In the genomic region with DNA sequence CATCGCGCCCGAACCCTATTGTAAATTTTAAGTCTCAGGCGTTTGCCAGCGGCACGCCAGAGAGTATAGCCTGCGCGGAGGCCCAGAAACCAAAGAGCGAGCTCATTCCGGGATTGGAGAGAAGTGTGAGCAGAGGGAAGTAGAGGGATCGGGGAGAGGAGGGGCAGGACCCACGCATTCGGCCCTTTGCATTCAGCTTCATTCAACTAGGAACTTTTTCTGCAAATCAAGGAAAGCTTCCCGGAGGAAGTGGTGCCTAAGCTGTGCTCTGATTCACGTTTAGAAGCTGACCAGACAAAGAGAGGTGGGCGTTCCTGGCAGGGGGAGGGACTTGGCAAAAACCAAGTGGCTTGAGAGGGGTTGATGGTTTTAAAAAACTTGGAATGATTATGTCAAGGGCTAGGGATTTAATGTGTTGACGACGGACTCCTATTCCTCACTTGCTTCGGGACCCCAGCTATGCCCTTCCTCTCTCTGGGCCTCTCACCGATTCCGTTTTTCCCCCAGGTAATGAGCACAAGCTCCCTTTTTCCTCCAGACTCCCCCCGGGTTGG, we compare ENCODE assay signal across 8 cellular contexts. TPM values are rescaled to one million over a fixed set of nuclear protein-coding genes. Genes with fewer than 3 reads are reported as not detected.
DNase-seq lines count a peak whose midpoint lies in the region; TF ChIP-seq lines count a peak whose summit lies in the region.

No MANE protein-coding gene starts in this region.

- peaks cover 0 to 3% (median 2%) of the 10 kb centered on the region in 5 experiments for H3K9me3 Mint-ChIP-seq in brain

- DNase-seq in COLO668 (lab: John Stamatoyannopoulos, UW; ENCODE audit: unreplicated experiment) (peak; percentile 89), HuH-7 (ENCODE audit: low spot score) (peak; percentile 76), OCI-M1 (lab: John Stamatoyannopoulos, UW) (peak; percentile 97), cerebellar cortex (ENCODE audit: low spot score) (no peak)

- TF ChIP-seq POLR2A in GM19099 (IDR thresholded peaks at IDR 0.05; ENCODE audit: extremely low read depth, insufficient read length, low read depth) = peak; percentile 96

- H3K36me3 ChIP-seq in iPS-18a (ENCODE audit: control insufficient read depth, low read depth, low read length) = peaks cover 4% of the 10 kb centered on the region
- H3K36me3 ChIP-seq in skeletal muscle tissue (ENCODE audit: control insufficient read depth in 3 of 3, insufficient read depth in 3 of 3, low read length in 3 of 3) = peaks cover 0 to 5% (median 0%) of the 10 kb centered on the region in 3 donors

- H3K27ac Mint-ChIP-seq in brain = peak overlapping the region; percentile 98 to 100 (median 100)

- no peaks in the 10 kb centered on the region for H3K27me3 ChIP-seq in iPS-18a (ENCODE audit: control insufficient read depth, insufficient read depth, low read length)
- H3K27me3 ChIP-seq in skeletal muscle tissue (ENCODE audit: control insufficient read depth in 3 of 3, insufficient read depth in 3 of 3, low read length in 3 of 3) = no peaks in the 10 kb centered on the region

- H3K27me3 Mint-ChIP-seq in brain = no peaks in the 10 kb centered on the region

- H3K4me1 ChIP-seq in iPS-18a (ENCODE audit: control insufficient read depth, low read depth, low read length) (peaks cover 19% of the 10 kb centered on the region), skeletal muscle tissue (ENCODE audit: control insufficient read depth in 3 of 3, insufficient read depth in 3 of 3, low read length in 3 of 3) (peaks cover 38 to 46% (median 39%) of the 10 kb centered on the region in 3 donors)

- TF ChIP-seq CTCF in brain (conservative IDR thresholded peaks at IDR 0.05) = no peak

- H3K9me3 ChIP-seq in iPS-18a (ENCODE audit: control insufficient read depth, low read depth, low read length) = no peaks in the 10 kb centered on the region
- H3K9me3 ChIP-seq in skeletal muscle tissue (ENCODE audit: control insufficient read depth in 3 of 3, low read length in 3 of 3) = no peaks in the 10 kb centered on the region

- H3K4me3 Mint-ChIP-seq in brain = peak overlapping the region; percentile 84 to 98 (median 94)

- H3K27ac ChIP-seq in iPS-18a (ENCODE audit: low read length) = peak overlapping the region; percentile 99
- H3K27ac ChIP-seq in skeletal muscle tissue (ENCODE audit: low read depth, low read length) = peak overlapping the region; percentile 92

- peaks cover 7% of the 10 kb centered on the region for H3K36me3 Mint-ChIP-seq in brain

- H3K9ac ChIP-seq in iPS-18a (ENCODE audit: low read length) (peak overlapping the region; percentile 94), skeletal muscle tissue (ENCODE audit: low read depth in 1 of 3, low read length in 3 of 3) (peak overlapping the region; percentile 55 to 97 (median 93))

- H3K4me1 Mint-ChIP-seq in brain = peaks cover 59% of the 10 kb centered on the region

- H3K4me3 ChIP-seq in iPS-18a (ENCODE audit: low read length) (peak overlapping the region; percentile 70), skeletal muscle tissue (ENCODE audit: low read length in 3 of 3) (peak overlapping the region; percentile 56 to 81 (median 81))

RNA-seq across cellular contexts. Expression of a gene that starts 0.9 kb away (rescaled TPM):
- polyA plus RNA-seq in brain (ENCODE audit: insufficient read depth, low read depth, low replicate concordance) = 243 TPM
- total RNA-seq in skeletal muscle tissue = 362 TPM

RNA-seq across cellular contexts. Expression of a gene that starts 10.5 kb away (rescaled TPM):
- polyA plus RNA-seq in brain (ENCODE audit: insufficient read depth, low read depth, low replicate concordance) = 11.5 TPM
- total RNA-seq in skeletal muscle tissue = 4.7 TPM

RNA-seq across cellular contexts. Expression of a gene that starts 10.6 kb away (rescaled TPM):
- 80.8 TPM for polyA plus RNA-seq in brain (ENCODE audit: insufficient read depth, low read depth, low replicate concordance)
- 31.3 TPM for total RNA-seq in skeletal muscle tissue

RNA-seq across cellular contexts. Expression of a gene that starts 13.2 kb away (rescaled TPM):
- 1.7 TPM for polyA plus RNA-seq in brain (ENCODE audit: insufficient read depth, low read depth, low replicate concordance)
- total RNA-seq in skeletal muscle tissue = 1.0 TPM

RNA-seq across cellular contexts. Expression of a gene that starts 14.7 kb away (rescaled TPM):
- polyA plus RNA-seq in brain (ENCODE audit: insufficient read depth, low read depth, low replicate concordance) = 65.1 TPM
- total RNA-seq in skeletal muscle tissue = 4.7 TPM
